ENCODE assay signal across 10 cellular contexts in the genomic region with DNA sequence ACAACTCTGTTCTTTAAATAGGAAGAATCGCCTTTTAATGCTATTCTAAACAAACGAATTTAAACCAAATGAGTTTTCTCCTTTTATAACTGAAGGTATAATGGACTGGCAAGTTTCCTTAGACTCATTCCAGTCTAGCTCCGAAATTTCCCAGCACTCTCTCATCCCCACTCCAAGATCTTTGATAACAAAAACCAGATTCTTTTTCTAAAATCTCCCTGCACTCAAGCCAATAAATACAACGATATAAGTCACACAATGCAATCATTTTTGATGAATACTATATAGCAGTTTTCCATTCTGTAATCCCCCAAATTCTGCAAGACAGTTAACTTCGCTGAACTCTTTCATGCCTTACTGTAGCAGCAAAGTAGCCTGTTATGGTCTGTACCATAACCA. TPM values are rescaled to one million over a fixed set of nuclear protein-coding genes. Genes with fewer than 3 reads are reported as not detected.
DNase-seq lines count a peak whose midpoint lies in the region; ATAC-seq and TF ChIP-seq lines count a peak whose summit lies in the region.
"Had no signal": no experiment of that assay in that cellular context is flagged by ENCODE, and none has a peak within 500 bp of the region (broad histone marks: within the 10 kb centered on the region; RNA-seq: fewer than 3 reads in every experiment).

No MANE protein-coding gene starts in this region.

- no peak for TF ChIP-seq EP300 in suprapubic skin (IDR thresholded peaks at IDR 0.05)

- TF ChIP-seq CTCF in kidney epithelial cell (IDR thresholded peaks at IDR 0.05; ENCODE audit: insufficient read depth, low read length, poor library complexity, severe bottlenecking): no peak
- TF ChIP-seq CTCF in suprapubic skin (IDR thresholded peaks at IDR 0.05): no peak

- H3K4me3 Mint-ChIP-seq in T-helper 1 cell treated with Interleukin-12 subunit alpha and Interleukin-12 subunit beta and Interleukin-4 antibody, amounts not matched to agents 30 μg/mL and 1 μg/mL, for 36 hours: peak overlapping the region; percentile 98
- peak overlapping the region; percentile 93 for H3K4me3 Mint-ChIP-seq in activated naive CD8-positive, alpha-beta T cell treated with anti-CD3 and anti-CD28 coated beads for 36 hours

- H3K4me1 Mint-ChIP-seq in T-helper 1 cell treated with Interleukin-12 subunit alpha and Interleukin-12 subunit beta and Interleukin-4 antibody, amounts not matched to agents 30 μg/mL and 1 μg/mL, for 36 hours (ENCODE audit: low read depth): peaks cover 42% of the 10 kb centered on the region
- peaks cover 54% of the 10 kb centered on the region for H3K4me1 Mint-ChIP-seq in activated naive CD8-positive, alpha-beta T cell treated with anti-CD3 and anti-CD28 coated beads for 36 hours

- WGBS in suprapubic skin: 2% methylated on average over 5 of the region's 5 CpGs

- TF ChIP-seq POLR2A in suprapubic skin (IDR thresholded peaks at IDR 0.05): no peak

- no peaks in the 10 kb centered on the region for H3K27me3 ChIP-seq in kidney epithelial cell (ENCODE audit: control insufficient read depth, insufficient read depth, low read length)
- H3K27me3 ChIP-seq in suprapubic skin: no peaks in the 10 kb centered on the region

- peak overlapping the region; percentile 99 for H3K4me3 ChIP-seq in kidney epithelial cell (ENCODE audit: low read depth, low read length)
- peak overlapping the region; percentile 76 for H3K4me3 ChIP-seq in suprapubic skin

- peaks cover 23% of the 10 kb centered on the region for H3K36me3 Mint-ChIP-seq in T-helper 1 cell treated with Interleukin-12 subunit alpha and Interleukin-12 subunit beta and Interleukin-4 antibody, amounts not matched to agents 30 μg/mL and 1 μg/mL, for 36 hours (ENCODE audit: low read depth)
- peaks cover 21% of the 10 kb centered on the region for H3K36me3 Mint-ChIP-seq in activated naive CD8-positive, alpha-beta T cell treated with anti-CD3 and anti-CD28 coated beads for 36 hours

- no peaks in the 10 kb centered on the region for H3K9me3 Mint-ChIP-seq in T-helper 1 cell treated with Interleukin-12 subunit alpha and Interleukin-12 subunit beta and Interleukin-4 antibody, amounts not matched to agents 30 μg/mL and 1 μg/mL, for 36 hours
- H3K9me3 Mint-ChIP-seq in activated naive CD8-positive, alpha-beta T cell treated with anti-CD3 and anti-CD28 coated beads for 36 hours: no peaks in the 10 kb centered on the region

- ATAC-seq in GM18907 (IDR thresholded peaks at IDR 0.05; ENCODE audit: unreplicated experiment): no peak

- DNase-seq in T-helper 1 cell (no peak), kidney epithelial cell (ENCODE audit: low read depth) (no peak), suprapubic skin (ENCODE audit: low spot score in 2 of 2) (no peak), GM03348 (ENCODE audit: low spot score) (no peak), RPMI8226 (no peak)
- DNase-seq in activated naive CD8-positive, alpha-beta T cell treated with anti-CD3 and anti-CD28 coated beads for 36 hours: no peak
- DNase-seq: central memory CD4-positive, alpha-beta T cell had no signal

- H3K27ac Mint-ChIP-seq in T-helper 1 cell treated with Interleukin-12 subunit alpha and Interleukin-12 subunit beta and Interleukin-4 antibody, amounts not matched to agents 30 μg/mL and 1 μg/mL, for 36 hours: peak overlapping the region; percentile 98
- H3K27ac Mint-ChIP-seq in activated naive CD8-positive, alpha-beta T cell treated with anti-CD3 and anti-CD28 coated beads for 36 hours: peak overlapping the region; percentile 95

- H3K9me3 ChIP-seq in suprapubic skin: no peaks in the 10 kb centered on the region

- H3K27ac ChIP-seq in suprapubic skin: no peak overlapping the region

- H3K4me1 ChIP-seq in suprapubic skin: peaks cover 42% of the 10 kb centered on the region

- H3K27me3 Mint-ChIP-seq in T-helper 1 cell treated with Interleukin-12 subunit alpha and Interleukin-12 subunit beta and Interleukin-4 antibody, amounts not matched to agents 30 μg/mL and 1 μg/mL, for 36 hours (ENCODE audit: low read depth): no peaks in the 10 kb centered on the region
- peaks cover 4% of the 10 kb centered on the region for H3K27me3 Mint-ChIP-seq in activated naive CD8-positive, alpha-beta T cell treated with anti-CD3 and anti-CD28 coated beads for 36 hours

- H3K36me3 ChIP-seq in kidney epithelial cell (ENCODE audit: control insufficient read depth, insufficient read depth, low read length): no peaks in the 10 kb centered on the region
- peaks cover 8% of the 10 kb centered on the region for H3K36me3 ChIP-seq in suprapubic skin

RNA-seq across cellular contexts. Expression of a gene that starts 1.9 kb away (rescaled TPM):
- total RNA-seq in activated naive CD8-positive, alpha-beta T cell treated with anti-CD3 and anti-CD28 coated beads for 36 hours: 100 to 1,000 TPM in 1 of 2 experiments, 10 to 100 TPM in 1; 92.2 to 100 TPM
- total RNA-seq in kidney epithelial cell: 72.8 and 78.9 TPM in 2 replicates
- total RNA-seq in suprapubic skin: 100 to 1,000 TPM in 3 of 4 donors, 10 to 100 TPM in 1; 90.2 to 423 (median 131) TPM

RNA-seq across cellular contexts. Expression of a gene that starts 27.2 kb away (rescaled TPM):
- 1 to 10 TPM; 1.1 to 1.7 TPM for total RNA-seq in activated naive CD8-positive, alpha-beta T cell treated with anti-CD3 and anti-CD28 coated beads for 36 hours
- total RNA-seq in kidney epithelial cell: 0.29 and 0.48 TPM in 2 replicates
- 10 to 100 TPM in 1 of 4 donors, 1 to 10 TPM in 3; 1.3 to 20.3 (median 4.8) TPM for total RNA-seq in suprapubic skin

RNA-seq across cellular contexts. Expression of a gene that starts 33.1 kb away (rescaled TPM):
- total RNA-seq in activated naive CD8-positive, alpha-beta T cell treated with anti-CD3 and anti-CD28 coated beads for 36 hours: 100 to 1,000 TPM; 255 to 260 TPM
- total RNA-seq in kidney epithelial cell: 98.6 and 115 TPM in 2 replicates
- total RNA-seq in suprapubic skin: 10 to 100 TPM; 13.3 to 60.5 (median 31.1) TPM

RNA-seq across cellular contexts. Expression of a gene that starts 40.5 kb away (rescaled TPM):
- total RNA-seq in activated naive CD8-positive, alpha-beta T cell treated with anti-CD3 and anti-CD28 coated beads for 36 hours: not detected
- total RNA-seq in kidney epithelial cell (not detected in 2 replicates), suprapubic skin (not detected)
- total RNA-seq: HT1080 had no signal
